ENCODE assay signal across 26 cellular contexts in the genomic region with DNA sequence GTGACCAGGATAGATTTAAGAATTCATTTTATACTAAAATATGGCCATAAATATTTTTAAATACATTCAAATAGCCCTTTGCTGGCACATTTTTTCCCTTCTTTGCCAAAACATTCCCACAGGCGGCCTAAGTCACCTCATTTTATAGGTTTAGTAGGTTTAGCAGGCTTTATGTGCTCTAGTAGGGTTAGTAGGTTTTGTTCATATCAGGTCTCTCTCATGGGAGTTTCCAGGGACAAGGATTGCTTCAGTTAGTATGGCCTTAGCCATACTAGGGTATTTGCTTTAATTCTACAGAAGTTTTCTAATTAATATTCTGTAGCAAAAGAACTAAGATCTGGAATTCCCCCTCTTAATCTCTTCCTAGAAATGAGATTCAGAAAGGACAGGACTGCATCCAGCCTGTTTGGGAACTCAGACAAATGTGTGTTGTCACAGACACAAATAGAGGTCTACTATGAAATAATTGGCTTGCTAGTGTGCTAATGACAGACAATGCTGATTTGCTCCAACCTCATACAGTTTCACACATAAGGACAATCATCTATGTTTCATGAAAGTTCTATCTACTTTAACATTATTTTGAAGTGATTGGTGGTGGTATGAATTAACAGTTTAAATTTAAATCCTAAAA. TPM values are rescaled to one million over a fixed set of nuclear protein-coding genes. Genes with fewer than 3 reads are reported as not detected.
"Had no signal": no experiment of that assay in that cellular context is flagged by ENCODE, and none has a peak within 500 bp of the region (broad histone marks: within the 10 kb centered on the region; RNA-seq: fewer than 3 reads in every experiment).

No MANE protein-coding gene starts in this region.

- H3K27me3 ChIP-seq: colonic mucosa, gastroesophageal sphincter, thyroid gland had no signal

- H3K4me1 Mint-ChIP-seq: activated naive CD4-positive, alpha-beta T cell treated with anti-CD3 and anti-CD28 coated beads, Interleukin-2, amount 10 ng/mL, durations not matched to agents 7 days and 5 days had no signal

- ATAC-seq: activated T-cell treated with anti-CD3 and anti-CD28 coated beads, Interleukin-2, amount 50 U/mL, for 72 hours; effector memory CD8-positive, alpha-beta T cell; esophagus mucosa; gastroesophageal sphincter; left cardiac atrium; naive thymus-derived CD4-positive, alpha-beta T cell; pancreas; sciatic nerve had no signal

- H3K4me3 ChIP-seq: colonic mucosa, gastroesophageal sphincter, lower lobe of right lung, pancreas, thyroid gland had no signal

- H3K4me3 Mint-ChIP-seq: activated CD4-positive, alpha-beta memory T cell treated with anti-CD3 and anti-CD28 coated beads for 36 hours; activated naive CD4-positive, alpha-beta T cell treated with anti-CD3 and anti-CD28 coated beads, Interleukin-2, amount 10 ng/mL, durations not matched to agents 7 days and 5 days; activated T-cell treated with anti-CD3 and anti-CD28 coated beads, Interleukin-2, amount 50 U/mL, for 72 hours; effector memory CD8-positive, alpha-beta T cell; naive thymus-derived CD4-positive, alpha-beta T cell had no signal

- H3K27ac ChIP-seq: colonic mucosa, dorsolateral prefrontal cortex, lower lobe of right lung, pancreas, thyroid gland had no signal

- DNase-seq: activated CD4-positive, alpha-beta memory T cell treated with anti-CD3 and anti-CD28 coated beads for 36 hours; activated CD4-positive, alpha-beta T cell treated with anti-CD3 and anti-CD28 coated beads for 48 hours; activated effector memory CD4-positive, alpha-beta T cell treated with Interleukin-2 at 50 U/mL for 16 hours; activated naive CD4-positive, alpha-beta T cell treated with anti-CD3 and anti-CD28 coated beads, Interleukin-2, amount 10 ng/mL, durations not matched to agents 7 days and 5 days; activated T-cell treated with anti-CD3 and anti-CD28 coated beads, Interleukin-2, amount 50 U/mL, for 72 hours; amygdala; colonic mucosa; dorsolateral prefrontal cortex; effector memory CD8-positive, alpha-beta T cell; head of caudate nucleus; left cardiac atrium; lower lobe of right lung; mesendoderm; naive thymus-derived CD4-positive, alpha-beta T cell; pancreas; stimulated activated CD4-positive, alpha-beta T cell treated with anti-CD3 and anti-CD28 coated beads, Interleukin-2, amount 100 ng/mL, for 48 hours; stimulated activated CD8-positive, alpha-beta memory T cell treated with anti-CD3 and anti-CD28 coated beads, Interleukin-4, amount 100 ng/mL, for 48 hours; stimulated activated naive CD4-positive, alpha-beta T cell; thyroid gland had no signal

- H3K4me1 ChIP-seq: lower lobe of right lung, pancreas, thyroid gland had no signal

- H3K9me3 ChIP-seq: colonic mucosa, gastroesophageal sphincter, lower lobe of right lung, pancreas, thyroid gland had no signal

- H3K36me3 Mint-ChIP-seq: activated CD4-positive, alpha-beta memory T cell treated with anti-CD3 and anti-CD28 coated beads for 36 hours; activated naive CD4-positive, alpha-beta T cell treated with anti-CD3 and anti-CD28 coated beads, Interleukin-2, amount 10 ng/mL, durations not matched to agents 7 days and 5 days; naive thymus-derived CD4-positive, alpha-beta T cell had no signal

- H3K9me3 Mint-ChIP-seq: activated CD4-positive, alpha-beta memory T cell treated with anti-CD3 and anti-CD28 coated beads for 36 hours; activated naive CD4-positive, alpha-beta T cell treated with anti-CD3 and anti-CD28 coated beads, Interleukin-2, amount 10 ng/mL, durations not matched to agents 7 days and 5 days; activated T-cell treated with anti-CD3 and anti-CD28 coated beads, Interleukin-2, amount 50 U/mL, for 72 hours; effector memory CD8-positive, alpha-beta T cell had no signal

- H3K27ac Mint-ChIP-seq: activated CD4-positive, alpha-beta memory T cell treated with anti-CD3 and anti-CD28 coated beads for 36 hours; activated naive CD4-positive, alpha-beta T cell treated with anti-CD3 and anti-CD28 coated beads, Interleukin-2, amount 10 ng/mL, durations not matched to agents 7 days and 5 days; activated T-cell treated with anti-CD3 and anti-CD28 coated beads, Interleukin-2, amount 50 U/mL, for 72 hours; effector memory CD8-positive, alpha-beta T cell; naive thymus-derived CD4-positive, alpha-beta T cell had no signal

- H3K36me3 ChIP-seq: colonic mucosa, gastroesophageal sphincter, lower lobe of right lung, pancreas, thyroid gland had no signal

- FAIRE-seq: bronchial epithelial cell, endothelial cell of umbilical vein, islet of Langerhans, pancreas had no signal

RNA-seq across cellular contexts. Expression of gene MTTP, which starts 0.8 kb away (rescaled TPM):
- total RNA-seq: activated CD4-positive, alpha-beta memory T cell treated with anti-CD3 and anti-CD28 coated beads for 36 hours; endothelial cell of umbilical vein; esophagus mucosa; T-helper 2 cell treated with Interferon-gamma antibody and Interleukin-4, amounts not matched to agents 100 ng/mL and 5 ng/mL, for 36 hours had no signal
- polyA plus RNA-seq: endothelial cell of umbilical vein; naive thymus-derived CD4-positive, alpha-beta T cell had no signal
